In the genomic region with DNA sequence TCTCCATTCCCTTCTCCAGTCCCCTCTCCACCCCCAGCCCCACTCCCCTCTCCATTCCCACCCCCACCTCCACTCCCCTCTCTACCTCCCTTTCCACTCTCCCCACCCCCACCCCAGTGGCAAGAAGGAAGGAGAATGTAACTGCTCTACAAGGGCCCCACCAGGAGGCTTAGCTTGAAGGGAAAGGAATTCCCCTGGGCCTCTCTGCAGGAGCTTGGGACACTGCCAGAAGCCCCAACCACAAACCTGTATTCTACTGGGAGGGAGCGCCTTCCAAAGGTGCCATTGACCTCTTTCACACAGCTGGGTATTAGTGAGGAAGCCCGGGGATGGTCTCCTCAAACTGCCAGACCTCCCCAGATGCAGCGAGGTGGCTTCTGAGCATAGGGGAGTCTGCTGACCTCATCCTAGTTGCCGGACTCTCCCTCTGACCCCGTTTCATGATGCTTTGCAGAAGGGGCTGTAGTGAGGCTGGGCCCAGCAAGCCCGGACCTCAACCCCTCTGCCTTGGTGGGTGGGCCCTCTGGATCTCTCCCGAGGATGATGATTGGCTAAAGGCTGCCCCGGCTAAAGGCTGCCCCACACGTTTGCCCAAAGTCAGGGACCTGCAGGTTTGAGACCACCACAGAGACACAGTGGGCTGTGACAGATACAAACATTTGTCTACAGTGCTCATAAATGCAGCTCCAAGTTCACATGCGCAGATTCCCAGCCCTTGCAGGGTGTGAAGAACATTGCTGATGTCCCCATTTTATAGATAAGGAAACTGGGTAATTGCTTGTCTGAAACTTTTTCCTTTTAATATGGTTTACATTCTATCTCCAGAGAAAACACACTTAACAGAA, we compare ENCODE assay signal across 1 cellular context.
A peak's percentile ranks its signal among the peaks of the same experiment; 100 is the strongest.
TF ChIP-seq lines count a peak whose summit lies in the region.

No MANE protein-coding gene starts in this region.

TF ChIP-seq in endothelial cell of umbilical vein, 7 proteins besides CTCF, POLR2A, EP300 and RAD21:
- TF ChIP-seq MYC (IDR thresholded peaks at IDR 0.05; ENCODE audit: low read depth, low read length): no peak
- peak; percentile 50 for TF ChIP-seq POLR2AphosphoS5 (IDR thresholded peaks at IDR 0.05; ENCODE audit: insufficient read depth, low read depth, low read length)
TF ChIP-seq in endothelial cell of umbilical vein: peak in this region for 1.
